In the genomic region with DNA sequence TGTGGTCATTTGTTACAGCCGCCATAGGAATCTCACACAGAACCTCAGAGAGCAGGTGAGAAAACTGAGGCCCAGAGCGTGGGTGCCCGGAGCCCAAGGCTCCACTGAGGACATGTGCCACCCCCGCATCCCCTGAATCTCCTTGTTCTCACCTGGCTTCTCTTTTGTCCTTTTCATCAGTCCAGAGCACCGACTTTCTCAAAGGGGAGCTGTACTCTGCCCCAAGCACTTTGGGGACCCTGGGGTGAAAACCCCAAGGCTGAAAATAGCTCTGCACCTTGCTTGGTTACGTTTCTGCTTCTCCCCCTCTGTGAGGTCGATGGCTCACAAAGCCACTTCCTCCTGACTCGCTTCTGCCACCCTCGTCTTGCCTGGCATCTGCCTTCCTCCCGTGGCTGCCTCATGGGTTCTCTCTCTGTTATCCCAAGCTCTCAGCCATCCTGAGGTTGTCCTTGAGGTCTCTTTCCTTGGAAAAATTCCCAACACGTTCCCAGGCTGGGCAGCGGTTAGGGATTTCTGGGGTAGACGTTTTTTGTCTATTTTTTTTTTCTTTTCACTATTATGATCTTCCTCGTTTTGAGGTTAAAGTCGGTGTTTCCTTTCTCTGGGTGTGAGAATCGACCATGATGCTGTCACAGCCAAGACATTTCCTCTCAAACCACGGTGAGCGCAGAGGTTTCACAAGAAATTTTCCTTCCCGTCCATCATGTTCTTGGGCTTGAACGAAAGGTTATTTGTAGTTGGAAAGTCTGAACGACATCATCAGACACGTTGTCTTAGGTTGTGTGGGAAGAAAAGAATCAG, we compare ENCODE assay signal across 8 cellular contexts. TPM values are rescaled to one million over a fixed set of nuclear protein-coding genes. Genes with fewer than 3 reads are reported as not detected.
DNase-seq lines count a peak whose midpoint lies in the region; ATAC-seq and TF ChIP-seq lines count a peak whose summit lies in the region.

No MANE protein-coding gene starts in this region.

- H3K27me3 Mint-ChIP-seq in activated naive CD4-positive, alpha-beta T cell treated with anti-CD3 and anti-CD28 coated beads for 36 hours (ENCODE audit: low read depth) = no peaks in the 10 kb centered on the region
- H3K27me3 Mint-ChIP-seq in chondrocyte (ENCODE audit: low read depth) (peaks cover 58% of the 10 kb centered on the region), GM23338 (ENCODE audit: insufficient read depth, low read depth, poor library complexity) (peaks cover 17% of the 10 kb centered on the region)

- peaks cover 62% of the 10 kb centered on the region for H3K4me1 Mint-ChIP-seq in activated naive CD4-positive, alpha-beta T cell treated with anti-CD3 and anti-CD28 coated beads for 36 hours (ENCODE audit: low read depth)
- H3K4me1 Mint-ChIP-seq in chondrocyte (ENCODE audit: low read depth) (no peaks in the 10 kb centered on the region), GM23338 (peaks cover 6% of the 10 kb centered on the region; the same call in 2 of the 3 replicates)

- no peaks in the 10 kb centered on the region for H3F3A ChIP-seq in GM23338 (replicated peaks; ENCODE audit: low read depth)

- H3K79me2 ChIP-seq in GM23338 (replicated peaks; ENCODE audit: insufficient read depth) = no peaks in the 10 kb centered on the region

- H3K4me3 ChIP-seq in GM23338 = no peak overlapping the region

- peaks cover 6% of the 10 kb centered on the region for H3K9me3 Mint-ChIP-seq in activated naive CD4-positive, alpha-beta T cell treated with anti-CD3 and anti-CD28 coated beads for 36 hours
- H3K9me3 Mint-ChIP-seq in chondrocyte (ENCODE audit: low read depth) (peaks cover 10% of the 10 kb centered on the region), GM23338 (peaks cover 3% of the 10 kb centered on the region; the same call in 1 of the 3 replicates)

- H4K20me1 ChIP-seq in GM23338 (replicated peaks; ENCODE audit: insufficient read depth) = no peaks in the 10 kb centered on the region

- H2AFZ ChIP-seq in GM23338 = no peak overlapping the region

- DNase-seq in RPMI8226 (peak; percentile 72), chondrocyte (ENCODE audit: low spot score) (no peak), GM23338 (ENCODE audit: low spot score) (no peak), COR-L47 (lab: John Stamatoyannopoulos, UW) (no peak)
- DNase-seq in activated naive CD4-positive, alpha-beta T cell treated with anti-CD3 and anti-CD28 coated beads for 36 hours = peak; percentile 90
- DNase-seq in stimulated activated CD4-positive, alpha-beta T cell treated with anti-CD3 and anti-CD28 coated beads, TNF-alpha, amount 100 ng/mL, for 48 hours (ENCODE audit: low read depth in 3 of 3) = peak; percentile 46 to 72 (median 71)

- no peak overlapping the region for H3K27ac ChIP-seq in GM23338 (ENCODE audit: low read depth)

- H3K27ac Mint-ChIP-seq in activated naive CD4-positive, alpha-beta T cell treated with anti-CD3 and anti-CD28 coated beads for 36 hours = peak overlapping the region; percentile 96
- H3K27ac Mint-ChIP-seq in chondrocyte (ENCODE audit: unreplicated experiment) = no peak overlapping the region
- no peak overlapping the region for H3K27ac Mint-ChIP-seq in GM23338

- peaks cover 5% of the 10 kb centered on the region for H3K36me3 Mint-ChIP-seq in activated naive CD4-positive, alpha-beta T cell treated with anti-CD3 and anti-CD28 coated beads for 36 hours (ENCODE audit: low read depth)
- H3K36me3 Mint-ChIP-seq in chondrocyte (ENCODE audit: low read depth) (no peaks in the 10 kb centered on the region), GM23338 (ENCODE audit: low read depth) (no peaks in the 10 kb centered on the region; the same call in 2 of the 3 replicates)

- H3K27me3 ChIP-seq in GM23338 (ENCODE audit: insufficient read depth) = no peaks in the 10 kb centered on the region

- H3K4me1 ChIP-seq in GM23338 (ENCODE audit: insufficient read depth) = no peaks in the 10 kb centered on the region

- CTCF ChIA-PET in activated naive CD4-positive, alpha-beta T cell treated with anti-CD3 and anti-CD28 coated beads for 36 hours (lab: Charles Lee) = interaction anchor here (0.9 to 4.1 kb wide), 6 partner anchors 8 to 117 kb away, joined by 3 to 24 read pairs (median 7); no protein-coding TSS in a partner anchor

- intact Hi-C loops in activated naive CD4-positive, alpha-beta T cell treated with anti-CD3 and anti-CD28 coated beads for 36 hours (cut with micrococcal nuclease) = loop anchor here (1.0 to 2.0 kb wide), 5 partner anchors 11 to 55 kb away; no protein-coding TSS in a partner anchor

- no peak for TF ChIP-seq CTCF in chondrocyte (IDR thresholded peaks at IDR 0.05)
- TF ChIP-seq CTCF in GM23338 (conservative IDR thresholded peaks at IDR 0.05; ENCODE audit: low read depth in 2 of 2) = no peak

- H3K4me3 Mint-ChIP-seq in activated naive CD4-positive, alpha-beta T cell treated with anti-CD3 and anti-CD28 coated beads for 36 hours = peak overlapping the region; percentile 55
- no peak overlapping the region for H3K4me3 Mint-ChIP-seq in chondrocyte (ENCODE audit: unreplicated experiment)
- H3K4me3 Mint-ChIP-seq in GM23338 = no peak overlapping the region

- no peaks in the 10 kb centered on the region for H3K36me3 ChIP-seq in GM23338 (ENCODE audit: insufficient read depth)

- no peaks in the 10 kb centered on the region; the same call in 1 of the 2 replicates for H3K9me2 ChIP-seq in GM23338 (ENCODE audit: insufficient read depth)

- no peak overlapping the region for H3K4me2 ChIP-seq in GM23338

- peak; percentile 69 for ATAC-seq in GM18502 (IDR thresholded peaks at IDR 0.05; ENCODE audit: poor library complexity, unreplicated experiment)
- ATAC-seq in HG02840 (IDR thresholded peaks at IDR 0.05; ENCODE audit: low FRiP score, unreplicated experiment) = peak; percentile 51
- no peak for ATAC-seq in GM23338

TF ChIP-seq in GM23338, 12 proteins besides CTCF, POLR2A, EP300 and RAD21 (continues in another document):
- no peak for TF ChIP-seq EZH2phosphoT487 (IDR thresholded peaks at IDR 0.05; ENCODE audit: unreplicated experiment)
- no peak for TF ChIP-seq EZH2 (IDR thresholded peaks at IDR 0.05; ENCODE audit: low read depth, unreplicated experiment)
- TF ChIP-seq ZNF331 (CRISPR knock-in tag; IDR thresholded peaks at IDR 0.05; ENCODE audit: low read depth) = no peak
- no peak for TF ChIP-seq JUNB (IDR thresholded peaks at IDR 0.05; ENCODE audit: unreplicated experiment)
- TF ChIP-seq, protein P1, sequence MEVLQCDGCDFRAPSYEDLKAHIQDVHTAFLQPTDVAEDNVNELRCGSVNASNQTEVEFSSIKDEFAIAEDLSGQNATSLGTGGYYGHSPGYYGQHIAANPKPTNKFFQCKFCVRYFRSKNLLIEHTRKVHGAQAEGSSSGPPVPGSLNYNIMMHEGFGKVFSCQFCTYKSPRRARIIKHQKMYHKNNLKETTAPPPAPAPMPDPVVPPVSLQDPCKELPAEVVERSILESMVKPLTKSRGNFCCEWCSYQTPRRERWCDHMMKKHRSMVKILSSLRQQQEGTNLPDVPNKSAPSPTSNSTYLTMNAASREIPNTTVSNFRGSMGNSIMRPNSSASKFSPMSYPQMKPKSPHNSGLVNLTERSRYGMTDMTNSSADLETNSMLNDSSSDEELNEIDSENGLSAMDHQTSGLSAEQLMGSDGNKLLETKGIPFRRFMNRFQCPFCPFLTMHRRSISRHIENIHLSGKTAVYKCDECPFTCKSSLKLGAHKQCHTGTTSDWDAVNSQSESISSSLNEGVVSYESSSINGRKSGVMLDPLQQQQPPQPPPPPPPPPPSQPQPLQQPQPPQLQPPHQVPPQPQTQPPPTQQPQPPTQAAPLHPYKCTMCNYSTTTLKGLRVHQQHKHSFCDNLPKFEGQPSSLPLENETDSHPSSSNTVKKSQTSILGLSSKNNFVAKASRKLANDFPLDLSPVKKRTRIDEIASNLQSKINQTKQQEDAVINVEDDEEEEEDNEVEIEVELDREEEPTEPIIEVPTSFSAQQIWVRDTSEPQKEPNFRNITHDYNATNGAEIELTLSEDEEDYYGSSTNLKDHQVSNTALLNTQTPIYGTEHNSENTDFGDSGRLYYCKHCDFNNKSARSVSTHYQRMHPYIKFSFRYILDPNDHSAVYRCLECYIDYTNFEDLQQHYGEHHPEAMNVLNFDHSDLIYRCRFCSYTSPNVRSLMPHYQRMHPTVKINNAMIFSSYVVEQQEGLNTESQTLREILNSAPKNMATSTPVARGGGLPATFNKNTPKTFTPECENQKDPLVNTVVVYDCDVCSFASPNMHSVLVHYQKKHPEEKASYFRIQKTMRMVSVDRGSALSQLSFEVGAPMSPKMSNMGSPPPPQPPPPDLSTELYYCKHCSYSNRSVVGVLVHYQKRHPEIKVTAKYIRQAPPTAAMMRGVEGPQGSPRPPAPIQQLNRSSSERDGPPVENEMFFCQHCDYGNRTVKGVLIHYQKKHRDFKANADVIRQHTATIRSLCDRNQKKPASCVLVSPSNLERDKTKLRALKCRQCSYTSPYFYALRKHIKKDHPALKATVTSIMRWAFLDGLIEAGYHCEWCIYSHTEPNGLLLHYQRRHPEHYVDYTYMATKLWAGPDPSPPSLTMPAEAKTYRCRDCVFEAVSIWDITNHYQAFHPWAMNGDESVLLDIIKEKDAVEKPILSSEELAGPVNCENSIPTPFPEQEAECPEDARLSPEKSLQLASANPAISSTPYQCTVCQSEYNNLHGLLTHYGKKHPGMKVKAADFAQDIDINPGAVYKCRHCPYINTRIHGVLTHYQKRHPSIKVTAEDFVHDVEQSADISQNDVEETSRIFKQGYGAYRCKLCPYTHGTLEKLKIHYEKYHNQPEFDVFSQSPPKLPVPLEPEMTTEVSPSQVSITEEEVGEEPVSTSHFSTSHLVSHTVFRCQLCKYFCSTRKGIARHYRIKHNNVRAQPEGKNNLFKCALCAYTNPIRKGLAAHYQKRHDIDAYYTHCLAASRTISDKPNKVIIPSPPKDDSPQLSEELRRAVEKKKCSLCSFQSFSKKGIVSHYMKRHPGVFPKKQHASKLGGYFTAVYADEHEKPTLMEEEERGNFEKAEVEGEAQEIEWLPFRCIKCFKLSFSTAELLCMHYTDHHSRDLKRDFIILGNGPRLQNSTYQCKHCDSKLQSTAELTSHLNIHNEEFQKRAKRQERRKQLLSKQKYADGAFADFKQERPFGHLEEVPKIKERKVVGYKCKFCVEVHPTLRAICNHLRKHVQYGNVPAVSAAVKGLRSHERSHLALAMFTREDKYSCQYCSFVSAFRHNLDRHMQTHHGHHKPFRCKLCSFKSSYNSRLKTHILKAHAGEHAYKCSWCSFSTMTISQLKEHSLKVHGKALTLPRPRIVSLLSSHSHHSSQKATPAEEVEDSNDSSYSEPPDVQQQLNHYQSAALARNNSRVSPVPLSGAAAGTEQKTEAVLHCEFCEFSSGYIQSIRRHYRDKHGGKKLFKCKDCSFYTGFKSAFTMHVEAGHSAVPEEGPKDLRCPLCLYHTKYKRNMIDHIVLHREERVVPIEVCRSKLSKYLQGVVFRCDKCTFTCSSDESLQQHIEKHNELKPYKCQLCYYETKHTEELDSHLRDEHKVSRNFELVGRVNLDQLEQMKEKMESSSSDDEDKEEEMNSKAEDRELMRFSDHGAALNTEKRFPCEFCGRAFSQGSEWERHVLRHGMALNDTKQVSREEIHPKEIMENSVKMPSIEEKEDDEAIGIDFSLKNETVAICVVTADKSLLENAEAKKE (CRISPR knock-in tag; IDR thresholded peaks at IDR 0.05) = no peak

RNA-seq across cellular contexts. Expression of a gene that starts 37.2 kb away (rescaled TPM):
- total RNA-seq in activated naive CD4-positive, alpha-beta T cell treated with anti-CD3 and anti-CD28 coated beads for 36 hours = 100 to 1,000 TPM; 323 to 328 TPM
- not detected in 3 replicates for total RNA-seq in chondrocyte
- 1.4 and 2.8 TPM in 2 replicates for total RNA-seq in GM23338 (2014; rRNA removed; shearing (Covaris generic))
- 0.47 and 1.3 TPM in 2 replicates for polyA plus RNA-seq in GM23338 (2016; fragmentation: Nextera tagmentation; extraction: Ambion mirVana)

Comparison
In these comparisons a context has a peak if more than half of its experiments do, and no peak if none do; other contexts are left out.
1. DNase-seq: peak in RPMI8226 (single experiment), activated naive CD4-positive, alpha-beta T cell treated with anti-CD3 and anti-CD28 coated beads for 36 hours (single experiment) and stimulated activated CD4-positive, alpha-beta T cell treated with anti-CD3 and anti-CD28 coated beads, TNF-alpha, amount 100 ng/mL, for 48 hours (3 of 3); none in chondrocyte (single experiment), GM23338 (single experiment) and COR-L47 (single experiment).
2. RNA of a gene that starts 37.2 kb away (total RNA-seq): 323 to 328 TPM in activated naive CD4-positive, alpha-beta T cell treated with anti-CD3 and anti-CD28 coated beads for 36 hours; 1.4 to 2.8 TPM in GM23338 and not detected in chondrocyte; every median in the first group is over 10 times any median in the second.